Comparison of ENCODE assay signal across 8 cellular contexts in the genomic region with DNA sequence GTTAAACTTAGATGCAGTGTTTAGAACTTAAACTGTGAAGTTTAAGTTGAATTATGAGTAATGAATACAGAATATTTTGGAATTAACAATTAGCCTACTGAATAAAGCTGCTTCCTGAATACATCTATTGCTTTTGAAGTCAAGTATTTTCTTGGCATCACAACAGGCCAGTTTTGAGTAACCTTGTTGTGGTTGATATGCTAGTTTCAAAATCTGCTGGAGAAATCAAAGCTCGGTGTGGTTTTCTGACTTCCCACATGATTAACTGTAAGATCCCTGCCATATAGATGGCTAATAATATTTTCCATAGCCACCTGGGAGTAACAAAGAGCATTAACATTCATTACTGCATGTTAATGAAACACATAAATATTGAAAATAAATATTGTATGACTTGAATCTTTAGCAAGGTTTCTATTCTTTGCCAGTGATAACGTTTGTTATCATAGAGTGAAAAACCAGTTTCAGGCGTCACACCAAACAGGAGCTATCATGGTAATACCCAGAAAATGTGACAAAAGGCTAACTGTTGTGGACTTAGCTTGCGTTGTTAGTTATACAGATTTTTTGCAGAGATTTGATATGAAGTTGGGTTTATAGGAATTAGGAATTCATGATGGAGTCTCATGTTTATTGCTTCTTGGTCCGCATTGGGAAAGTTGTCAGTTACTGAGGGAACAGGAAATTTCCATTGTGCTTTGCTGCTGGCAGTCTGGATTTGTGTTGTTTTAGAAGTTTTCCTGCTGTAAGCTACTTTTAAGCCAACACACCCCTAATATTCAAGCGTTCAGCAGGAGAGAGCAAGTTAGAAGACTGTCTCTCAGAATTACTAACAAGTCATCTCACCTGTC. TPM values are rescaled to one million over a fixed set of nuclear protein-coding genes. Genes with fewer than 3 reads are reported as not detected.
DNase-seq lines count a peak whose midpoint lies in the region; ATAC-seq and TF ChIP-seq lines count a peak whose summit lies in the region.

No MANE protein-coding gene starts in this region.

- peak; percentile 68; the same call in 2 of the 3 replicates for ATAC-seq in DND-41 (ENCODE audit: insufficient read depth, low read depth)
- no peak for ATAC-seq in GM18519 (IDR thresholded peaks at IDR 0.05; ENCODE audit: low FRiP score, unreplicated experiment)
- ATAC-seq in GM21423 (IDR thresholded peaks at IDR 0.05; ENCODE audit: unreplicated experiment) = no peak
- ATAC-seq in T-helper 17 cell = no peak

- no peak overlapping the region for H3K4me3 Mint-ChIP-seq in T-helper 17 cell

- H3K9me3 ChIP-seq in DND-41 (ENCODE audit: insufficient read depth, low read length, severe bottlenecking) = no peaks in the 10 kb centered on the region
- H3K9me3 ChIP-seq in MG63 = no peaks in the 10 kb centered on the region
- no peaks in the 10 kb centered on the region for H3K9me3 ChIP-seq in esophagus (ENCODE audit: control insufficient read depth in 2 of 2, insufficient read depth in 1 of 2, low read depth in 1 of 2, low read length in 1 of 2)
- H3K9me3 ChIP-seq in T-helper 17 cell (ENCODE audit: control insufficient read depth, low read length, poor library complexity, severe bottlenecking) = no peaks in the 10 kb centered on the region

- no peak overlapping the region for H3K4me2 ChIP-seq in DND-41 (ENCODE audit: insufficient read depth, low read length)

- H3K4me1 Mint-ChIP-seq in T-helper 17 cell = peaks cover 2% of the 10 kb centered on the region

- H3K4me1 ChIP-seq in DND-41 (ENCODE audit: insufficient read depth, low read length) (peaks cover 6% of the 10 kb centered on the region), esophagus (ENCODE audit: control insufficient read depth in 2 of 2, insufficient read depth in 2 of 2, low read length in 1 of 2) (peaks cover 0 to under 1% of the 10 kb centered on the region in 2 donors)

- no peak for TF ChIP-seq CTCF in DND-41 (IDR thresholded peaks at IDR 0.05; ENCODE audit: borderline replicate concordance, extremely low read depth, low read length, poor library complexity, severe bottlenecking)

- H2AFZ ChIP-seq in DND-41 (ENCODE audit: low read depth, low read length) = no peak overlapping the region

- H4K20me1 ChIP-seq in DND-41 (ENCODE audit: insufficient read depth, low read length) = no peaks in the 10 kb centered on the region

- H3K36me3 ChIP-seq in DND-41 (ENCODE audit: insufficient read depth, low read length) (no peaks in the 10 kb centered on the region), MG63 (no peaks in the 10 kb centered on the region), esophagus (ENCODE audit: control insufficient read depth in 2 of 2, insufficient read depth in 2 of 2, low read length in 1 of 2) (no peaks in the 10 kb centered on the region)

- WGBS in esophagus, 2 donors = 26 to 37% methylated on average over 6 of the region's 6 CpGs

- H3K27me3 Mint-ChIP-seq in T-helper 17 cell = no peaks in the 10 kb centered on the region

- H3K27me3 ChIP-seq in DND-41 (ENCODE audit: insufficient read depth, low read length, poor library complexity) = no peaks in the 10 kb centered on the region
- H3K27me3 ChIP-seq in MG63 = no peaks in the 10 kb centered on the region
- H3K27me3 ChIP-seq in esophagus (ENCODE audit: control insufficient read depth in 1 of 2, insufficient read depth in 2 of 2, low read length in 2 of 2) = no peaks in the 10 kb centered on the region

- H3K4me3 ChIP-seq in DND-41 (ENCODE audit: low read depth in 1 of 2, low read length in 2 of 2) (no peak overlapping the region), MG63 (peak overlapping the region; percentile 18), esophagus (ENCODE audit: low read depth in 1 of 2, low read length in 2 of 2) (no peak overlapping the region)

- no peak overlapping the region for H3K27ac Mint-ChIP-seq in T-helper 17 cell

- no peaks in the 10 kb centered on the region for H3K79me2 ChIP-seq in DND-41 (ENCODE audit: insufficient read depth, low read length)

- no peaks in the 10 kb centered on the region for H3K36me3 Mint-ChIP-seq in T-helper 17 cell (ENCODE audit: low read depth)

- no peak overlapping the region for H3K9ac ChIP-seq in DND-41 (ENCODE audit: low read depth, low read length)

- H3K27ac ChIP-seq in DND-41 (ENCODE audit: low read length) = no peak overlapping the region
- peak overlapping the region; percentile 30 to 76 for H3K27ac ChIP-seq in esophagus (ENCODE audit: low read depth in 2 of 2, low read length in 1 of 2)

- DNase-seq in DND-41 (peak; percentile 7), MG63 (no peak), pons (ENCODE audit: low spot score) (peak; percentile 70), NCI-H2107 (lab: John Stamatoyannopoulos, UW) (no peak), T-helper 17 cell (no peak)

RNA-seq across cellular contexts. Expression of a gene that starts 32.1 kb away (rescaled TPM):
- 42.3 and 45.7 TPM in 2 replicates for total RNA-seq in MG63 (2014; rRNA removed; shearing (Covaris generic); ENCODE audit: low replicate concordance)
- polyA plus RNA-seq in esophagus = 10 to 100 TPM; 12.0 to 13.4 TPM
- total RNA-seq in T-helper 17 cell = 1 to 10 TPM; 2.1 to 4.1 TPM

Comparison
In these comparisons a context has a peak if more than half of its experiments do, and no peak if none do; other contexts are left out.
1. DNase-seq: peak in DND-41 (single experiment) and pons (single experiment); none in MG63 (single experiment), NCI-H2107 (single experiment) and T-helper 17 cell (0 of 3).